Comparison of ENCODE assay signal across 32 cellular contexts in the genomic region with DNA sequence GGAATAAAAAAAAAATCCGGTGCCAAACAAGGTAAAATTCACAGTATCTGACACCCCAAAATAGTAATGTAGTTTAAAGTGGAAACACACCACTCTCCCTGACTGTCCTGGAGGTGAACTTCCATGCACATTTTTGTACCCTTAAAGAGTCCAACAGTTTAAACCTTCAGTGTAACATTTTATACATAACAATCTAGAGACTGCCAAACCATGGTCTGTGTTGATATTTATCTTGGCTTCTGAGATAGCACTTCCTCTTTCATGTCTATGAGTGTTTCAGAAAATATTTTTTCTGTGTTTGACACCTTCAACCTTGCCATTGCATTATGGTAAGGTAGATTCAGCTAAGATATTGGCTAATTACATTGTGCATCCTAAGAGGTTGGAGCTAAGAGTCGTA. TPM values are rescaled to one million over a fixed set of nuclear protein-coding genes. Genes with fewer than 3 reads are reported as not detected.
A peak's percentile ranks its signal among the peaks of the same experiment; 100 is the strongest.
DNase-seq lines count a peak whose midpoint lies in the region; ATAC-seq, FAIRE-seq and TF ChIP-seq lines count a peak whose summit lies in the region.
"Had no signal": no experiment of that assay in that cellular context is flagged by ENCODE, and none has a peak within 500 bp of the region (broad histone marks: within the 10 kb centered on the region; RNA-seq: fewer than 3 reads in every experiment).

No MANE protein-coding gene starts in this region.

- H3K4me3 ChIP-seq in astrocyte of the cerebellum (ENCODE audit: low read depth, low read length) (no peak overlapping the region), fibroblast of villous mesenchyme (ENCODE audit: low read depth, low read length) (no peak overlapping the region)
- H3K4me3 ChIP-seq: gastroesophageal sphincter, lower lobe of right lung, SK-N-MC, thyroid gland, vagina had no signal

- FAIRE-seq in urothelium cell line (lab: Jason Lieb, UNC): no peak
- FAIRE-seq: H1 had no signal

- TF ChIP-seq CTCF in astrocyte of the cerebellum (IDR thresholded peaks at IDR 0.05; ENCODE audit: low read depth, low read length, missing control alignments): no peak
- no peak for TF ChIP-seq CTCF in fibroblast of villous mesenchyme (IDR thresholded peaks at IDR 0.05; ENCODE audit: insufficient read depth, low read depth, low read length)

- in situ Hi-C loops in astrocyte of the cerebellum (cut with HindIII; ENCODE audit: low sequenced_read_pairs): no loop called here

- ATAC-seq in GM21717 (IDR thresholded peaks at IDR 0.05; ENCODE audit: unreplicated experiment): no peak
- ATAC-seq in HG02973 (IDR thresholded peaks at IDR 0.05; ENCODE audit: unreplicated experiment): no peak
- ATAC-seq: activated CD4-positive, alpha-beta T cell treated with anti-CD3 and anti-CD28 coated beads for 36 hours; activated CD8-positive, alpha-beta T cell treated with anti-CD3 and anti-CD28 coated beads for 36 hours; gastroesophageal sphincter; lower lobe of right lung; naive thymus-derived CD4-positive, alpha-beta T cell; right cardiac atrium had no signal

- DNase-seq in SIG-M5 treated with dmso at 0.1 percent for 504 hours (lab: John Stamatoyannopoulos, UW; ENCODE audit: unreplicated experiment) (peak; percentile 9), SIG-M5 (lab: John Stamatoyannopoulos, UW) (no peak), M059J (ENCODE audit: low read depth) (peak; percentile 61), astrocyte of the cerebellum (ENCODE audit: low read depth) (peak; percentile 65), fibroblast of villous mesenchyme (ENCODE audit: low read depth) (peak; percentile 9), urothelium cell line (ENCODE audit: low spot score) (no peak)
- DNase-seq: activated CD4-positive, alpha-beta T cell treated with anti-CD3 and anti-CD28 coated beads for 36 hours; activated CD8-positive, alpha-beta T cell treated with anti-CD3 and anti-CD28 coated beads for 36 hours; amygdala; Caco-2; central memory CD4-positive, alpha-beta T cell; DMS53; GDM1; HFFc6; Karpas-422; kidney glomerular epithelial cell; lower lobe of right lung; naive thymus-derived CD4-positive, alpha-beta T cell; NCI-H1048; NCI-H446 treated with DMSO at 0.1 percent for 48 hours; NCI-H774; right cardiac atrium; stimulated activated CD4-positive, alpha-beta T cell treated with anti-CD3 and anti-CD28 coated beads, Interleukin-12 subunit alpha, Interleukin-12 subunit beta, amount 100 ng/mL, for 4 hours; stimulated activated CD4-positive, alpha-beta T cell treated with anti-CD3 and anti-CD28 coated beads, Interleukin-2, amount 100 ng/mL, for 48 hours; T-helper 2 cell; thyroid gland had no signal

RNA-seq across cellular contexts. Expression of a gene that starts 13.9 kb away (rescaled TPM):
- total RNA-seq in M059J (2014; rRNA removed; shearing (Covaris generic)): 41.0 and 46.1 TPM in 2 replicates
- 31.2 and 53.1 TPM in 2 replicates for total RNA-seq in fibroblast of villous mesenchyme

Comparison
In these comparisons a context has a peak if more than half of its experiments do, and no peak if none do; other contexts are left out.
1. DNase-seq: peak in SIG-M5 treated with dmso at 0.1 percent for 504 hours (single experiment), M059J (single experiment), astrocyte of the cerebellum (single experiment) and fibroblast of villous mesenchyme (single experiment); none in SIG-M5 (single experiment) and urothelium cell line (single experiment).